14 cellular contexts compared by ENCODE assay signal in the genomic region with DNA sequence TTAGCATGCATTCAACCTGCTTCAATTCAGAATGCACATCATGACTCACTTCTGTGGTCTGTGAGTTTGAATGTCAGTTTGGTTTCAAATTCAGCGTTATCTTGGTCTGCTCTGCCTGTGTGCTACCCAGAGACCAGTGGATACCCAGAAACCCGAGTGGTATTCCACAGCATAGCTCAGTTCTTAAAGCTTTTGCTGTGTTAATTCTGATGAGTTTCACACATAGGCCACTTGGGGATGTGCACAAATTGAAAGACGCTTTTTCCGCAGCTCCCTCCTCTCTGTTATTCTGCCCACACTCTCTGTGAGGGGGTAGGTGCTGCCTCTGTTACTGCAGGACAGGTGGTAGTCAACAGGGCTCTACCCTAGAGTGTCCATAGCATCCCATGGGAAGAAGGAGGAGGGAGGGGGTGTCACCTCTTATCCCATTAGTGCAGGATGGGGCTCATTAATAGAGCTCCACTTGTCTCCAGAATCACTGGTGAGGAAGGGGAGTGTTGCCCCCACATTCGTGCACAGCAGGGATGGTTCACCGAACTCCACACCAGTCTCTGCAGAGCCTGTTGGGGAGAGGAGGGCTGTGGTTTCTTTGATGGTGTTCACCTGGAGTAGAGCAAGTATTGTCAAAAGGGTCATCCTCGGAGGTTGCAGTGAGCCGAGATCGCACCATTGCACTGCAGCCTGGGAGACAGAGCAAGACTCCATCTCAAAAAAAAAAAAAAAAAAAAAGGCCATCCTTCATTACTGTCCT.
A peak's percentile ranks its signal among the peaks of the same experiment; 100 is the strongest.
DNase-seq lines count a peak whose midpoint lies in the region; ATAC-seq and TF ChIP-seq lines count a peak whose summit lies in the region.
"Had no signal": no experiment of that assay in that cellular context is flagged by ENCODE, and none has a peak within 500 bp of the region (broad histone marks: within the 10 kb centered on the region; RNA-seq: fewer than 3 reads in every experiment).

No MANE protein-coding gene starts in this region.

- H3K9me3 Mint-ChIP-seq in T-helper 2 cell treated with Interferon-gamma antibody and Interleukin-4, amounts not matched to agents 5 μg/mL and 100 μg/mL, for 36 hours = peaks cover 25% of the 10 kb centered on the region

- no peak for TF ChIP-seq CTCF in astrocyte of the spinal cord (IDR thresholded peaks at IDR 0.05; ENCODE audit: low read depth, low read length)

- H3K4me3 ChIP-seq in astrocyte of the spinal cord (ENCODE audit: low read depth, low read length) = no peak overlapping the region
- H3K4me3 ChIP-seq: A549, MG63, SJSA1 had no signal

- H3K27ac Mint-ChIP-seq in T-helper 2 cell treated with Interferon-gamma antibody and Interleukin-4, amounts not matched to agents 5 μg/mL and 100 μg/mL, for 36 hours = peak overlapping the region; percentile 85

- in situ Hi-C loops in astrocyte of the spinal cord (cut with HindIII; ENCODE audit: low sequenced_read_pairs) = no loop called here

- no peaks in the 10 kb centered on the region for H3K27me3 Mint-ChIP-seq in T-helper 2 cell treated with Interferon-gamma antibody and Interleukin-4, amounts not matched to agents 5 μg/mL and 100 μg/mL, for 36 hours (ENCODE audit: low read depth)

- H3K4me3 Mint-ChIP-seq in T-helper 2 cell treated with Interferon-gamma antibody and Interleukin-4, amounts not matched to agents 5 μg/mL and 100 μg/mL, for 36 hours = peak overlapping the region; percentile 67

- ATAC-seq in GM19397 (IDR thresholded peaks at IDR 0.05; ENCODE audit: unreplicated experiment) (no peak), HG03565 (IDR thresholded peaks at IDR 0.05; ENCODE audit: unreplicated experiment) (no peak)
- ATAC-seq: A549 had no signal

- H3K36me3 Mint-ChIP-seq in T-helper 2 cell treated with Interferon-gamma antibody and Interleukin-4, amounts not matched to agents 5 μg/mL and 100 μg/mL, for 36 hours (ENCODE audit: low read depth) = peaks cover 79% of the 10 kb centered on the region

- peaks cover 55% of the 10 kb centered on the region for H3K4me1 Mint-ChIP-seq in T-helper 2 cell treated with Interferon-gamma antibody and Interleukin-4, amounts not matched to agents 5 μg/mL and 100 μg/mL, for 36 hours (ENCODE audit: low read depth)

- DNase-seq in activated CD4-positive, CD25-positive, alpha-beta regulatory T cell treated with anti-CD3 and anti-CD28 coated beads, Interleukin-2, amount 50 U/mL, for 16 hours (ENCODE audit: low read depth, low spot score) = peak; percentile 16
- no peak for DNase-seq in activated CD4-positive, CD25-positive, alpha-beta regulatory T cell (lab: John Stamatoyannopoulos, UW)
- DNase-seq in T-helper 2 cell treated with Interferon-gamma antibody and Interleukin-4, amounts not matched to agents 5 μg/mL and 100 μg/mL, for 36 hours (ENCODE audit: low spot score) = peak; percentile 76
- DNase-seq in astrocyte of the spinal cord (ENCODE audit: low read depth, low spot score) (peak; percentile 62), DMS53 (lab: John Stamatoyannopoulos, UW) (no peak)
- DNase-seq in stimulated activated CD4-positive, alpha-beta T cell treated with anti-CD3 and anti-CD28 coated beads, Interleukin-2, amount 100 ng/mL, for 24 hours = peak; percentile 30 to 40
- DNase-seq: cerebellar nuclear complex, DMS153, MG63, NCI-H510A treated with DMSO at 0.1 percent for 48 hours had no signal

Comparison
In these comparisons a context has a peak if more than half of its experiments do, and no peak if none do; other contexts are left out.
1. DNase-seq: peak in activated CD4-positive, CD25-positive, alpha-beta regulatory T cell treated with anti-CD3 and anti-CD28 coated beads, Interleukin-2, amount 50 U/mL, for 16 hours (single experiment), T-helper 2 cell treated with Interferon-gamma antibody and Interleukin-4, amounts not matched to agents 5 μg/mL and 100 μg/mL, for 36 hours (single experiment), astrocyte of the spinal cord (single experiment) and stimulated activated CD4-positive, alpha-beta T cell treated with anti-CD3 and anti-CD28 coated beads, Interleukin-2, amount 100 ng/mL, for 24 hours (2 of 2); none in activated CD4-positive, CD25-positive, alpha-beta regulatory T cell (0 of 4) and DMS53 (single experiment).